In the genomic region with DNA sequence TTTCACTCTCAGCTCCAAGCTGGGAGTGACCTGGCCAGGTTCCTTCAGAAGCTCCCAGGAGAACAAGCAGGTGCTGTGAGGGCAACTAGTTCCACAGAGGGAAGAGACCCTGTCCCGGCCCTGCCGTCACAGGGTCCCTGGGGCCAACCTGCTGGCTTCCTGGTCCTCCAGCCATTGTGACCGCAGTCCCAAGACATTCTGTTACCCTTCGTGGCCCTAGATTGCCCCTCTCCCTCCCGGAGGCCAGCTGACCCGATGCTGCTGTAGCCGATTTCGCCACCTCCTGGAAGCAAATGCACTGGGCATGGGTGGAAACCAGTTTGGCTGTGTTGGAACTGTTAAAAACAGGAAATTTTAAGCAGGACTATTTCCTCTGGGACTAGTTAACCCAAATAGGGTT, we compare ENCODE assay signal across 13 cellular contexts. TPM values are rescaled to one million over a fixed set of nuclear protein-coding genes. Genes with fewer than 3 reads are reported as not detected.
A peak's percentile ranks its signal among the peaks of the same experiment; 100 is the strongest.
DNase-seq lines count a peak whose midpoint lies in the region; ATAC-seq and TF ChIP-seq lines count a peak whose summit lies in the region.
"Had no signal": no experiment of that assay in that cellular context is flagged by ENCODE, and none has a peak within 500 bp of the region (broad histone marks: within the 10 kb centered on the region; RNA-seq: fewer than 3 reads in every experiment).

No MANE protein-coding gene starts in this region.

- H3K27ac Mint-ChIP-seq in stimulated activated naive CD8-positive, alpha-beta T cell treated with anti-CD3 and anti-CD28 coated beads, Interleukin-15, Interleukin-2, amounts not matched to agents 100 ng/mL and 50 ng/mL, for 24 hours: no peak overlapping the region
- no peak overlapping the region for H3K27ac Mint-ChIP-seq in endodermal cell
- no peak overlapping the region for H3K27ac Mint-ChIP-seq in Calu3 (ENCODE audit: unreplicated experiment)

- intact Hi-C loops in Calu3 (cut with micrococcal nuclease; ENCODE audit: unreplicated experiment): no loop called here

- DNase-seq in stimulated activated naive CD8-positive, alpha-beta T cell treated with anti-CD3 and anti-CD28 coated beads, Interleukin-15, Interleukin-2, amounts not matched to agents 100 U/mL and 50 U/mL, for 24 hours: no peak
- DNase-seq in endodermal cell (no peak), lung microvascular endothelial cell (ENCODE audit: low read depth in 2 of 2) (peak; percentile 85 to 86), Calu3 (no peak), glomerular visceral epithelial cell (ENCODE audit: extremely low spot score) (no peak)
- DNase-seq: activated CD4-positive, alpha-beta T cell treated with anti-CD3 and anti-CD28 coated beads, Interleukin-2, amount 50 U/mL, for 48 hours; AML-193; NCI-H1105; NCI-H748 treated with DMSO at 0.1 percent for 48 hours had no signal

- peaks cover 79% of the 10 kb centered on the region for H3K4me1 Mint-ChIP-seq in stimulated activated naive CD8-positive, alpha-beta T cell treated with anti-CD3 and anti-CD28 coated beads, Interleukin-15, Interleukin-2, amounts not matched to agents 100 ng/mL and 50 ng/mL, for 24 hours (ENCODE audit: low read depth)
- peaks cover 8% of the 10 kb centered on the region for H3K4me1 Mint-ChIP-seq in endodermal cell
- H3K4me1 Mint-ChIP-seq in Calu3 (ENCODE audit: low read depth, unreplicated experiment): no peaks in the 10 kb centered on the region

- H3K27me3 Mint-ChIP-seq in stimulated activated naive CD8-positive, alpha-beta T cell treated with anti-CD3 and anti-CD28 coated beads, Interleukin-15, Interleukin-2, amounts not matched to agents 100 ng/mL and 50 ng/mL, for 24 hours: no peaks in the 10 kb centered on the region
- H3K27me3 Mint-ChIP-seq in endodermal cell (ENCODE audit: insufficient read depth) (peaks cover 6% of the 10 kb centered on the region), Calu3 (ENCODE audit: unreplicated experiment) (no peaks in the 10 kb centered on the region)

- no peaks in the 10 kb centered on the region for H3K9me3 Mint-ChIP-seq in stimulated activated naive CD8-positive, alpha-beta T cell treated with anti-CD3 and anti-CD28 coated beads, Interleukin-15, Interleukin-2, amounts not matched to agents 100 ng/mL and 50 ng/mL, for 24 hours
- no peaks in the 10 kb centered on the region for H3K9me3 Mint-ChIP-seq in endodermal cell
- H3K9me3 Mint-ChIP-seq in Calu3 (ENCODE audit: low read depth, unreplicated experiment): no peaks in the 10 kb centered on the region

- no peaks in the 10 kb centered on the region for H3K4me1 ChIP-seq in endodermal cell (ENCODE audit: control insufficient read depth, insufficient read depth, low read length)

- no peaks in the 10 kb centered on the region for H3K36me3 ChIP-seq in endodermal cell (ENCODE audit: control insufficient read depth, insufficient read depth, low read length)

- no peaks in the 10 kb centered on the region for H3K9me3 ChIP-seq in endodermal cell (ENCODE audit: control insufficient read depth, low read length)

- TF ChIP-seq CTCF in endodermal cell (conservative IDR thresholded peaks at IDR 0.05) (peak; percentile 43), Calu3 (IDR thresholded peaks at IDR 0.05; ENCODE audit: unreplicated experiment) (no peak)

- CTCF ChIA-PET in Calu3 (lab: Charles Lee): no interaction called here

- H3K36me3 Mint-ChIP-seq in stimulated activated naive CD8-positive, alpha-beta T cell treated with anti-CD3 and anti-CD28 coated beads, Interleukin-15, Interleukin-2, amounts not matched to agents 100 ng/mL and 50 ng/mL, for 24 hours (ENCODE audit: low read depth): no peaks in the 10 kb centered on the region
- H3K36me3 Mint-ChIP-seq in endodermal cell (ENCODE audit: low read depth) (no peaks in the 10 kb centered on the region), Calu3 (ENCODE audit: insufficient read depth, unreplicated experiment) (no peaks in the 10 kb centered on the region)

- H3K4me3 Mint-ChIP-seq in stimulated activated naive CD8-positive, alpha-beta T cell treated with anti-CD3 and anti-CD28 coated beads, Interleukin-15, Interleukin-2, amounts not matched to agents 100 ng/mL and 50 ng/mL, for 24 hours: peak overlapping the region; percentile 80
- H3K4me3 Mint-ChIP-seq in endodermal cell (no peak overlapping the region), Calu3 (ENCODE audit: low read depth, unreplicated experiment) (no peak overlapping the region)

- ATAC-seq in stimulated activated naive CD8-positive, alpha-beta T cell treated with anti-CD3 and anti-CD28 coated beads, Interleukin-15, Interleukin-2, amounts not matched to agents 100 U/mL and 50 U/mL, for 24 hours: no peak
- ATAC-seq in GM21619 (IDR thresholded peaks at IDR 0.05; ENCODE audit: unreplicated experiment) (no peak), HG03432 (IDR thresholded peaks at IDR 0.05; ENCODE audit: unreplicated experiment) (no peak)

- H3K27me3 ChIP-seq in endodermal cell (ENCODE audit: control insufficient read depth, insufficient read depth, low read length, poor library complexity, severe bottlenecking): peaks cover 3% of the 10 kb centered on the region

- BruUV-seq in Calu3 (replicated peaks; lab: Mats Ljungman, UMichigan): no TSS peak

- H3K9ac ChIP-seq in endodermal cell (ENCODE audit: extremely low read depth, low read length, poor library complexity, severe bottlenecking): no peak overlapping the region

- H3K27ac ChIP-seq in endodermal cell (ENCODE audit: low read depth, low read length): no peak overlapping the region
- H3K27ac ChIP-seq: SK-N-MC had no signal

- no peak overlapping the region for H3K4me3 ChIP-seq in endodermal cell (ENCODE audit: low read length)
- H3K4me3 ChIP-seq: SK-N-MC had no signal

- 83 to 96% methylated on average over 2 to 8 of the region's 8 CpGs for WGBS in endodermal cell (ENCODE audit: insufficient coverage in 1 of 2, insufficient read length in 1 of 2), 2 experiments

RNA-seq across cellular contexts. Expression of a gene that starts 55.4 kb away (rescaled TPM):
- total RNA-seq in endodermal cell (1 to 10 TPM; 1.2 to 1.9 TPM), lung microvascular endothelial cell (119 and 128 TPM in 2 replicates), Calu3 (2022) (18.5 and 28.1 TPM in 2 replicates)
- polyA plus RNA-seq in endodermal cell (2013, experiment 1 of 2): 1.2 TPM
- 1.5 TPM for polyA plus RNA-seq in endodermal cell (2013, experiment 2 of 2)

Comparison
In these comparisons a context has a peak if more than half of its experiments do, and no peak if none do; other contexts are left out.
1. DNase-seq: peak in lung microvascular endothelial cell (2 of 2); none in stimulated activated naive CD8-positive, alpha-beta T cell treated with anti-CD3 and anti-CD28 coated beads, Interleukin-15, Interleukin-2, amounts not matched to agents 100 U/mL and 50 U/mL, for 24 hours (single experiment), endodermal cell (single experiment), Calu3 (single experiment) and glomerular visceral epithelial cell (single experiment).